Comparison of ENCODE assay signal across 28 cellular contexts in genomic region chr15:25990245-25990644, GRCh38.
"Had no signal": no experiment of that assay in that cellular context is flagged by ENCODE, and none has a peak within 500 bp of the region (broad histone marks: within the 10 kb centered on the region; RNA-seq: fewer than 3 reads in every experiment).

No MANE protein-coding gene starts in this region.

- H3K4me3 ChIP-seq: body of pancreas, K562, PC-9 had no signal

- H3K4me1 ChIP-seq: body of pancreas had no signal

- ATAC-seq: activated CD8-positive, alpha-beta T cell treated with anti-CD3 and anti-CD28 coated beads, Interleukin-2, amount 10 ng/mL, durations not matched to agents 7 days and 5 days; body of pancreas had no signal

- H3K9me3 ChIP-seq: body of pancreas had no signal

- H3K27me3 ChIP-seq: body of pancreas had no signal

- H3K27ac ChIP-seq: body of pancreas, PC-9, WERI-Rb-1 had no signal

- DNase-seq: activated CD4-positive, alpha-beta T cell treated with anti-CD3 and anti-CD28 coated beads, Interleukin-2, amount 10 ng/mL, durations not matched to agents 24 days and 14 days; activated CD4-positive, alpha-beta T cell treated with anti-CD3 and anti-CD28 coated beads, Interleukin-2, amount 50 U/mL, for 48 hours; activated CD4-positive, CD25-positive, alpha-beta regulatory T cell; activated CD8-positive, alpha-beta T cell treated with anti-CD3 and anti-CD28 coated beads, Interleukin-2, amount 10 ng/mL, durations not matched to agents 7 days and 5 days; activated gamma-delta T cell; activated naive CD4-positive, alpha-beta T cell treated with Interleukin-2 at 50 U/mL for 16 hours; activated naive CD8-positive, alpha-beta T cell treated with anti-CD3 and anti-CD28 coated beads, Interleukin-2, amount 10 ng/mL, durations not matched to agents 7 days and 5 days; activated T-cell treated with anti-CD3 and anti-CD28 coated beads, Interleukin-2, amount 50 U/mL, for 24 hours; body of pancreas; central memory CD4-positive, alpha-beta T cell; Karpas-422; NCI-H1105; NCI-H1417 treated with DMSO at 0.1 percent for 48 hours; NCI-H1930; NCI-H2081 treated with DMSO at 0.1 percent for 48 hours; NCI-H226; NCI-H446 treated with DMSO at 0.1 percent for 48 hours; NCI-H524; NCI-H69; NK-92 treated with Interleukin-12 subunit alpha and Interleukin-12 subunit beta, amount 100 ng/mL, for 24 hours; PC-9; Right ventricle myocardium superior; SW 1271; T-helper 1 cell; T-helper 2 cell; T-helper 9 cell; WERI-Rb-1 had no signal

- H3K36me3 ChIP-seq: WERI-Rb-1 had no signal
